12 cellular contexts compared by ENCODE assay signal in the genomic region with DNA sequence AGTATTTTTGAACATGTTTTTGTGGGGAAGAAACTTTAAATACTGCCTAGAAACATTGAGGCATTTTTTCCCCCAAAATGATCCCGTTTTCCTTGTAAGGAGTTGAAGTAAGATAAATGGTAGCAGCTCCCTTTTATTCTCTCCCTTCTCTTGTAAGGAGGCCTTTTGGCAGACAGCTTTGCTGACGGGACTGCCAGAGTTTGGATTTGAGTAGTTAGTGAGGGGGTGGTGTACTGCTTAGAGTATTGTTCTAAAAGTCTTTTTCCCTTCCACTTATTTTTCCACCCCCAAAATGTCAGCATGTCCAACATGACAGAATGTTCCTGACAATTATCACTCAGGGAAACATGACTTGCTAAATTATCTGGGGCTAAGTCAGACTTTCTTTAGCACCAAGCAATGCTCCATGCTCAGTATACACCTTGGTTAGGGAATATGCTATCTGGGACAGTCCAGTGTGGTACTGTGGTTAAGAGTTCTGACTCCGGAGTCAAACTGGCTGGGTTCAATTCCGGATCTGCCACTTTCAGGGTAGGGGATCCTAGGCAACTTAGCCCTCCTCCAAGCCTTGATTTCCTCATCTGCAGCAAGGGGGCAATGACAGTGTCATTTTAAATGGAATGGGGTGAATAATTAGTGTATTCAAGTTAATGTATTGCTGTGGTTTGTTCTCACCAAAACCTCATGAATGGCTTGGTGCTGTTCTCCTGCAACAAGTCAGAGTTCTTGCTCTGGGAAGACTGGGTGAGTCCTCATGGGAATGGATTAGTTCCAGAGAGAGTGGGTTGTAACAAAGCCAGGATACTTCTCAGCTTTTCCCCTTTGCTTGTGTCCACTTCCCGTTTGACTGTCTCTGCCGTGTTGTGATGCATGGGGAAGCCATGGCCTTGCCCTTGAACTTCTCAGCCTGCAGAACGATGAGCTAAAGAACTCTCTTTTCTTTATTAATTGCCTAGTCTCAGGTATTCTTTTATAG.
DNase-seq lines count a peak whose midpoint lies in the region; ATAC-seq and TF ChIP-seq lines count a peak whose summit lies in the region.
"Had no signal": no experiment of that assay in that cellular context is flagged by ENCODE, and none has a peak within 500 bp of the region (broad histone marks: within the 10 kb centered on the region; RNA-seq: fewer than 3 reads in every experiment).

No MANE protein-coding gene starts in this region.

- H3K36me3 Mint-ChIP-seq in activated naive CD8-positive, alpha-beta T cell treated with anti-CD3 and anti-CD28 coated beads, Interleukin-2, amount 50 U/mL, for 24 hours (ENCODE audit: low read depth) = no peaks in the 10 kb centered on the region

- H3K9me3 ChIP-seq in HEK293 (ENCODE audit: control insufficient read depth, insufficient read depth, low read depth, low read length) (no peaks in the 10 kb centered on the region), mammary epithelial cell (replicated peaks; ENCODE audit: insufficient read depth, low read length) (no peaks in the 10 kb centered on the region), liver (ENCODE audit: control insufficient read depth in 4 of 4, low read length in 3 of 4) (peaks cover 0 to 2% (median 0%) of the 10 kb centered on the region in 4 donors), stomach smooth muscle (ENCODE audit: control insufficient read depth in 2 of 2, low read length in 2 of 2) (no peaks in the 10 kb centered on the region)
- H3K9me3 ChIP-seq in effector memory CD4-positive, alpha-beta T cell (ENCODE audit: control insufficient read depth, low read length) = no peaks in the 10 kb centered on the region

- dilution Hi-C loops in mammary epithelial cell (cut with HindIII; ENCODE audit: low sequenced_read_pairs) = no loop called here

- no peak overlapping the region for H3K27ac Mint-ChIP-seq in activated naive CD8-positive, alpha-beta T cell treated with anti-CD3 and anti-CD28 coated beads, Interleukin-2, amount 50 U/mL, for 24 hours
- H3K27ac Mint-ChIP-seq: activated T-helper 2 cell treated with anti-CD3 and anti-CD28 coated beads, Interferon-gamma antibody, Interleukin-2, Interleukin-4, amounts not matched to agents 10 μg/mL and 5 μg/mL and 100 μg/mL, durations not matched to agents 14 hours and 24 hours and 36 hours had no signal

- WGBS in mammary epithelial cell (ENCODE audit: low coverage, missing lambda C conversion rate) = 65% methylated on average over 7 of the region's 7 CpGs
- 75% methylated on average over 7 of the region's 7 CpGs for WGBS in liver

- H3K4me2 ChIP-seq in mammary epithelial cell (ENCODE audit: insufficient read depth, low read depth, low read length) = no peak overlapping the region

- in situ Hi-C loops in mammary epithelial cell (cut with MboI; ENCODE audit: low sequenced_read_pairs in 2 of 2) = no loop called here

- peaks cover 6% of the 10 kb centered on the region for H3K4me1 Mint-ChIP-seq in activated naive CD8-positive, alpha-beta T cell treated with anti-CD3 and anti-CD28 coated beads, Interleukin-2, amount 50 U/mL, for 24 hours

- H3K27me3 ChIP-seq in mammary epithelial cell (ENCODE audit: insufficient read depth, low read length) (no peaks in the 10 kb centered on the region), liver (ENCODE audit: control insufficient read depth in 4 of 4, insufficient read depth in 4 of 4, low read length in 3 of 4) (no peaks in the 10 kb centered on the region), stomach smooth muscle (ENCODE audit: control insufficient read depth in 1 of 2, insufficient read depth in 2 of 2, low read length in 2 of 2) (no peaks in the 10 kb centered on the region)
- no peaks in the 10 kb centered on the region for H3K27me3 ChIP-seq in effector memory CD4-positive, alpha-beta T cell (replicated peaks; ENCODE audit: control insufficient read depth, insufficient read depth, low read length, poor library complexity, severe bottlenecking)

- TF ChIP-seq RAD21 in liver (IDR thresholded peaks at IDR 0.05) = peak in 1 of 2 donors; percentile 5

- no peak overlapping the region for H3K4me3 Mint-ChIP-seq in activated naive CD8-positive, alpha-beta T cell treated with anti-CD3 and anti-CD28 coated beads, Interleukin-2, amount 50 U/mL, for 24 hours

- H3K4me3 ChIP-seq in HEK293 (ENCODE audit: low read depth, low read length) (no peak overlapping the region), mammary epithelial cell (replicated peaks in 1 of 3; ENCODE audit: insufficient read depth in 1 of 3, low read depth in 2 of 3, low read length in 3 of 3) (no peak overlapping the region), liver (ENCODE audit: low read depth in 1 of 3, low read length in 3 of 3) (no peak overlapping the region), stomach smooth muscle (ENCODE audit: low read length in 2 of 2) (peak overlapping the region in 1 of 2 donors; percentile 7)
- H3K4me3 ChIP-seq in effector memory CD4-positive, alpha-beta T cell (ENCODE audit: insufficient read depth, low read depth, low read length, poor library complexity, severe bottlenecking) = no peak overlapping the region
- H3K4me3 ChIP-seq: SK-N-MC had no signal

- intact Hi-C loops in mammary epithelial cell (cut with micrococcal nuclease) = no loop called here

- no peaks in the 10 kb centered on the region for H3K27me3 Mint-ChIP-seq in activated naive CD8-positive, alpha-beta T cell treated with anti-CD3 and anti-CD28 coated beads, Interleukin-2, amount 50 U/mL, for 24 hours

- H3K9ac ChIP-seq in mammary epithelial cell (ENCODE audit: insufficient read depth, low read length) = no peak overlapping the region
- H3K9ac ChIP-seq in liver (ENCODE audit: low read depth in 1 of 2, low read length in 2 of 2) = no peak overlapping the region
- no peak overlapping the region for H3K9ac ChIP-seq in stomach smooth muscle (ENCODE audit: low read length in 2 of 2)

- no peaks in the 10 kb centered on the region for H3K9me3 Mint-ChIP-seq in activated naive CD8-positive, alpha-beta T cell treated with anti-CD3 and anti-CD28 coated beads, Interleukin-2, amount 50 U/mL, for 24 hours
- H3K9me3 Mint-ChIP-seq: activated T-helper 2 cell treated with anti-CD3 and anti-CD28 coated beads, Interferon-gamma antibody, Interleukin-2, Interleukin-4, amounts not matched to agents 10 μg/mL and 5 μg/mL and 100 μg/mL, durations not matched to agents 14 hours and 24 hours and 36 hours had no signal

- no peak overlapping the region for H3K27ac ChIP-seq in HEK293 (ENCODE audit: extremely low read depth, low read depth, low read length)
- no peak overlapping the region for H3K27ac ChIP-seq in mammary epithelial cell (ENCODE audit: insufficient read depth, low read depth, low read length)
- peak overlapping the region; percentile 19 to 59 for H3K27ac ChIP-seq in liver (ENCODE audit: low read depth in 1 of 2, low read length in 2 of 2)
- peak overlapping the region; percentile 73 for H3K27ac ChIP-seq in stomach smooth muscle (ENCODE audit: low read length)
- no peak overlapping the region for H3K27ac ChIP-seq in effector memory CD4-positive, alpha-beta T cell (ENCODE audit: insufficient read depth, low read length, poor library complexity, severe bottlenecking)
- H3K27ac ChIP-seq: SK-N-MC had no signal

- TF ChIP-seq CTCF in HEK293 (tag by site-specific recombination; IDR thresholded peaks at IDR 0.05) (no peak), mammary epithelial cell (conservative IDR thresholded peaks at IDR 0.05 in 1 of 2, IDR thresholded peaks at IDR 0.05 in 1 of 2; ENCODE audit: extremely low read depth in 1 of 2, insufficient read depth in 1 of 2, low read depth in 1 of 2, low read length in 2 of 2) (no peak), liver (IDR thresholded peaks at IDR 0.05; ENCODE audit: low read depth, low read length, missing input control) (no peak)

- no peak overlapping the region for H2AFZ ChIP-seq in mammary epithelial cell (ENCODE audit: low read depth, low read length)

- no peak for DNase-seq in mammary epithelial cell
- no peak for DNase-seq in SKM-1 treated with dmso at 0.1 percent for 144 hours (lab: John Stamatoyannopoulos, UW; ENCODE audit: unreplicated experiment)
- DNase-seq in activated naive CD8-positive, alpha-beta T cell treated with anti-CD3 and anti-CD28 coated beads, Interleukin-2, amount 50 U/mL, for 24 hours = no peak
- DNase-seq in C1 segment of cervical spinal cord (lab: John Stamatoyannopoulos, UW) = no peak
- DNase-seq in effector memory CD4-positive, alpha-beta T cell = no peak
- DNase-seq: activated CD4-positive, CD25-positive, alpha-beta regulatory T cell treated with anti-CD3 and anti-CD28 coated beads, Interleukin-2, amount 50 U/mL, for 72 hours; NCI-H1417 treated with DMSO at 0.1 percent for 48 hours had no signal

- H3K36me3 ChIP-seq in HEK293 (ENCODE audit: control insufficient read depth in 2 of 2, insufficient read depth in 1 of 2, low read length in 2 of 2) (peaks cover 0 to 3% of the 10 kb centered on the region in 2 experiments; a peak in 1 of 3 replicates), mammary epithelial cell (ENCODE audit: insufficient read depth, low read length) (no peaks in the 10 kb centered on the region), liver (ENCODE audit: control insufficient read depth in 4 of 4, insufficient read depth in 3 of 4, low read depth in 1 of 4, low read length in 3 of 4) (no peaks in the 10 kb centered on the region), stomach smooth muscle (ENCODE audit: control insufficient read depth in 2 of 2, insufficient read depth in 2 of 2, low read length in 2 of 2) (no peaks in the 10 kb centered on the region)
- H3K36me3 ChIP-seq in effector memory CD4-positive, alpha-beta T cell (ENCODE audit: control insufficient read depth, insufficient read depth, low read length) = no peaks in the 10 kb centered on the region

- no peak for ATAC-seq in activated naive CD8-positive, alpha-beta T cell treated with anti-CD3 and anti-CD28 coated beads, Interleukin-2, amount 50 U/mL, for 24 hours

- H4K20me1 ChIP-seq in mammary epithelial cell (ENCODE audit: insufficient read depth, low read length) = no peaks in the 10 kb centered on the region

- TSS peak; percentile 73 for BruUV-seq in mammary epithelial cell (replicated peaks; lab: Mats Ljungman, UMichigan)

- H3K79me2 ChIP-seq in mammary epithelial cell (ENCODE audit: insufficient read depth, low read length) = peaks cover 84% of the 10 kb centered on the region

- CTCF ChIA-PET in HEK293 (lab: Yijun Ruan, JAX) (interaction anchor here (0.6 to 1.6 kb wide), 3 partner anchors 20 to 43 kb away, joined by 3 to 4 read pairs (median 4); no protein-coding TSS in a partner anchor), mammary epithelial cell (lab: Charles Lee; ENCODE audit: low non-redundant PET) (no interaction called here)

- H3K4me1 ChIP-seq in HEK293 (ENCODE audit: control insufficient read depth, insufficient read depth, low read length) (peaks cover 12% of the 10 kb centered on the region), mammary epithelial cell (ENCODE audit: insufficient read depth, low read length) (peaks cover 10% of the 10 kb centered on the region), liver (ENCODE audit: control insufficient read depth in 4 of 4, insufficient read depth in 4 of 4, low read length in 3 of 4) (peaks cover 0 to 3% (median 0%) of the 10 kb centered on the region in 4 donors), stomach smooth muscle (ENCODE audit: control insufficient read depth, insufficient read depth, low read length) (peaks cover 30% of the 10 kb centered on the region)
- H3K4me1 ChIP-seq in effector memory CD4-positive, alpha-beta T cell (ENCODE audit: control insufficient read depth, insufficient read depth, low read length, poor library complexity, severe bottlenecking) = no peaks in the 10 kb centered on the region

- POLR2A ChIA-PET in HEK293 (lab: Yijun Ruan, JAX) = no interaction called here

Comparison
In these comparisons a context has a peak if more than half of its experiments do, and no peak if none do; other contexts are left out.
1. H3K27ac ChIP-seq: peak in liver (2 of 2) and stomach smooth muscle (single experiment); none in HEK293 (single experiment), mammary epithelial cell (single experiment) and effector memory CD4-positive, alpha-beta T cell (single experiment).